In genomic region chr1:201013991-201014815, GRCh38 we compare ENCODE assay signal across 1 cellular context.
TF ChIP-seq lines count a peak whose summit lies in the region.

No MANE protein-coding gene starts in this region.

TF ChIP-seq in HepG2, 621 proteins besides CTCF, POLR2A, EP300 and RAD21:
- no peak for TF ChIP-seq ZUFSP (CRISPR knock-in tag; IDR thresholded peaks at IDR 0.05; ENCODE audit: borderline replicate concordance)
- peak; percentile 2 to 20; a peak in 1 of 4 replicates for TF ChIP-seq MAFK (conservative IDR thresholded peaks at IDR 0.05 in 1 of 2, IDR thresholded peaks at IDR 0.05 in 1 of 2; ENCODE audit: low read length in 2 of 2)
- no peak for TF ChIP-seq MIXL1 (CRISPR knock-in tag; IDR thresholded peaks at IDR 0.05)
